In genomic region chr22:22039286-22040074, GRCh38 we compare ENCODE assay signal across 22 cellular contexts.
"Had no signal": no experiment of that assay in that cellular context is flagged by ENCODE, and none has a peak within 500 bp of the region (broad histone marks: within the 10 kb centered on the region; RNA-seq: fewer than 3 reads in every experiment).

No MANE protein-coding gene starts in this region.

- H3K27me3 Mint-ChIP-seq: dendritic cell treated with granulocyte-macrophage colony-stimulating factor and Interleukin-4, amounts not matched to agents 40 ng/mL and 50 ng/mL, for 4 days had no signal

- DNase-seq: effector memory CD8-positive, alpha-beta T cell; esophagus squamous epithelium; foreskin fibroblast; immature natural killer cell; left lung; lower lobe of right lung; mesenchymal stem cell; midbrain; psoas muscle; retina; right lobe of liver; stimulated activated CD4-positive, alpha-beta T cell treated with anti-CD3 and anti-CD28 coated beads, Interleukin-4, amount 100 ng/mL, for 1 hour; stimulated activated naive CD4-positive, alpha-beta T cell; stomach; substantia nigra; transverse colon had no signal

- H3K4me1 Mint-ChIP-seq: immature natural killer cell, nephron had no signal

- H3K27ac ChIP-seq: epithelial cell of prostate, esophagus squamous epithelium, gastroesophageal sphincter, left lung, lower lobe of right lung, neutrophil, psoas muscle, right lobe of liver, stomach, thoracic aorta, transverse colon had no signal

- H3K36me3 ChIP-seq: esophagus squamous epithelium, gastroesophageal sphincter, left lung, lower lobe of right lung, neutrophil, right lobe of liver, stomach, thoracic aorta, transverse colon had no signal

- ATAC-seq: effector memory CD8-positive, alpha-beta T cell; gastroesophageal sphincter; left lung; lower lobe of right lung; psoas muscle; right lobe of liver had no signal

- H3K4me1 ChIP-seq: esophagus squamous epithelium, gastroesophageal sphincter, left lung, lower lobe of right lung, psoas muscle, right lobe of liver, stomach, transverse colon had no signal

- H3K27ac Mint-ChIP-seq: dendritic cell treated with granulocyte-macrophage colony-stimulating factor and Interleukin-4, amounts not matched to agents 40 ng/mL and 50 ng/mL, for 4 days; effector memory CD8-positive, alpha-beta T cell; immature natural killer cell; nephron had no signal

- H3K36me3 Mint-ChIP-seq: immature natural killer cell had no signal

- H3K4me3 Mint-ChIP-seq: dendritic cell treated with granulocyte-macrophage colony-stimulating factor and Interleukin-4, amounts not matched to agents 40 ng/mL and 50 ng/mL, for 4 days; effector memory CD8-positive, alpha-beta T cell; immature natural killer cell; nephron had no signal

- H3K9me3 Mint-ChIP-seq: dendritic cell treated with granulocyte-macrophage colony-stimulating factor and Interleukin-4, amounts not matched to agents 40 ng/mL and 50 ng/mL, for 4 days; effector memory CD8-positive, alpha-beta T cell; immature natural killer cell; nephron had no signal

- H3K27me3 ChIP-seq: gastroesophageal sphincter, left lung, neutrophil, right lobe of liver had no signal

- H3K9me3 ChIP-seq: esophagus squamous epithelium, gastroesophageal sphincter, left lung, lower lobe of right lung, neutrophil, psoas muscle, right lobe of liver, stomach, thoracic aorta, transverse colon had no signal

- H3K4me3 ChIP-seq: esophagus squamous epithelium, gastroesophageal sphincter, left lung, lower lobe of right lung, psoas muscle, right lobe of liver, stomach, thoracic aorta, transverse colon had no signal
